Comparison of ENCODE assay signal across 25 cellular contexts in genomic region chr5:496028-496427, GRCh38. TPM values are rescaled to one million over a fixed set of nuclear protein-coding genes. Genes with fewer than 3 reads are reported as not detected.
DNase-seq lines count a peak whose midpoint lies in the region; ATAC-seq, FAIRE-seq and TF ChIP-seq lines count a peak whose summit lies in the region.
"Had no signal": no experiment of that assay in that cellular context is flagged by ENCODE, and none has a peak within 500 bp of the region (broad histone marks: within the 10 kb centered on the region; RNA-seq: fewer than 3 reads in every experiment).

No MANE protein-coding gene starts in this region.

- H4K20me1 ChIP-seq in H1 (replicated peaks in 1 of 2; ENCODE audit: control insufficient read depth in 1 of 2, insufficient read depth in 2 of 2, low read length in 2 of 2) = no peaks in the 10 kb centered on the region

- no peak overlapping the region; the same call in 1 of the 2 replicates for H4K8ac ChIP-seq in H1 (ENCODE audit: extremely low read depth, insufficient read depth, low read length)
- H4K8ac ChIP-seq in mesendoderm (ENCODE audit: low read depth, low read length) = no peak overlapping the region

- H3K9ac ChIP-seq in H1 (replicated peaks in 1 of 4; ENCODE audit: extremely low read depth in 1 of 4, low read depth in 3 of 4, low read length in 3 of 4) = no peak overlapping the region
- H3K9ac ChIP-seq in mesendoderm (ENCODE audit: low read length) = no peak overlapping the region
- H3K9ac ChIP-seq: GM23248, KMS-11 had no signal

- H3K4me1 ChIP-seq in H1 (replicated peaks in 1 of 4; ENCODE audit: control insufficient read depth in 3 of 4, insufficient read depth in 4 of 4, low read length in 3 of 4) = peaks cover 0 to 22% (median 5%) of the 10 kb centered on the region in 4 experiments; a peak in 4 of 7 replicates
- no peaks in the 10 kb centered on the region for H3K4me1 ChIP-seq in mesendoderm (ENCODE audit: control insufficient read depth, low read depth, low read length)
- H3K4me1 ChIP-seq in naive thymus-derived CD4-positive, alpha-beta T cell (ENCODE audit: control insufficient read depth in 2 of 2, insufficient read depth in 2 of 2, low read length in 2 of 2) = no peaks in the 10 kb centered on the region
- H3K4me1 ChIP-seq: SJSA1 had no signal

- H3K4ac ChIP-seq in H1 (replicated peaks; ENCODE audit: insufficient read length, low read depth, low read length) (no peak overlapping the region), mesendoderm (ENCODE audit: low read depth, low read length) (no peak overlapping the region)

- H4K91ac ChIP-seq in H1 (replicated peaks; ENCODE audit: insufficient read length, low read length) = no peak overlapping the region

- no peak overlapping the region for H2AK5ac ChIP-seq in H1 (ENCODE audit: low read depth, low read length)
- H2AK5ac ChIP-seq in mesendoderm (ENCODE audit: low read length) = no peak overlapping the region

- no peak overlapping the region for H2AFZ ChIP-seq in H1 (ENCODE audit: low read length)
- H2AFZ ChIP-seq: GM23248 had no signal

- peaks cover 0 to 27% (median 0%) of the 10 kb centered on the region in 5 donors for H3K27me3 Mint-ChIP-seq in naive thymus-derived CD4-positive, alpha-beta T cell

- H3K56ac ChIP-seq in H1 (replicated peaks; ENCODE audit: insufficient read length, low read depth, low read length) (no peak overlapping the region), mesendoderm (ENCODE audit: low read length) (no peak overlapping the region)

- CTCF ChIA-PET in H1 (lab: Charles Lee; ENCODE audit: partially characterized antibody) = interaction anchor here (0.5 kb wide), 1 partner anchor 15 kb away, joined by 4 read pairs; no protein-coding TSS in a partner anchor
- CTCF ChIA-PET in naive thymus-derived CD4-positive, alpha-beta T cell (lab: Charles Lee) = no interaction called here

- no peak overlapping the region for H3K4me3 Mint-ChIP-seq in naive thymus-derived CD4-positive, alpha-beta T cell
- H3K4me3 Mint-ChIP-seq: IgD-negative memory B cell had no signal

- TF ChIP-seq RAD21 in H1 (IDR thresholded peaks at IDR 0.05 in 1 of 2, conservative IDR thresholded peaks at IDR 0.05 in 1 of 2; ENCODE audit: low read depth in 2 of 2, low read length in 2 of 2) = no peak

- H3K79me2 ChIP-seq in H1 (ENCODE audit: control insufficient read depth in 1 of 2, insufficient read depth in 2 of 2, low read length in 2 of 2) (no peaks in the 10 kb centered on the region), mesendoderm (ENCODE audit: control insufficient read depth, insufficient read depth, low read length) (no peaks in the 10 kb centered on the region)

- ATAC-seq in naive thymus-derived CD4-positive, alpha-beta T cell = no peak
- ATAC-seq: HCT116 had no signal

- H3K27ac ChIP-seq in H1 (ENCODE audit: low read depth, low read length) = no peak overlapping the region
- no peak overlapping the region for H3K27ac ChIP-seq in mesendoderm (ENCODE audit: low read depth, low read length)
- H3K27ac ChIP-seq in naive thymus-derived CD4-positive, alpha-beta T cell (ENCODE audit: low read depth, low read length) = no peak overlapping the region
- H3K27ac ChIP-seq: GM23248, KMS-11, SJSA1 had no signal

- no peak overlapping the region for H3K27ac Mint-ChIP-seq in naive thymus-derived CD4-positive, alpha-beta T cell
- H3K27ac Mint-ChIP-seq: IgD-negative memory B cell had no signal

- no peak overlapping the region for H2BK20ac ChIP-seq in H1 (ENCODE audit: low read length)

- intact Hi-C loops in naive thymus-derived CD4-positive, alpha-beta T cell (cut with micrococcal nuclease) = no loop called here

- no peak overlapping the region; the same call in 1 of the 2 replicates for H3K4me3 ChIP-seq in H7 (ENCODE audit: insufficient read depth, low read depth, low read length)
- H3K4me3 ChIP-seq in H1 (ENCODE audit: extremely low read depth in 1 of 4, insufficient read depth in 2 of 4, low read depth in 3 of 4, low read length in 4 of 4) = peak overlapping the region in 2 of 4 experiments; percentile 2 to 49; a peak in 4 of 8 replicates
- H3K4me3 ChIP-seq in mesendoderm (ENCODE audit: low read length) = no peak overlapping the region
- H3K4me3 ChIP-seq in naive thymus-derived CD4-positive, alpha-beta T cell (ENCODE audit: low read length) = no peak overlapping the region
- H3K4me3 ChIP-seq: GM23248, SJSA1 had no signal

- 60% methylated on average over 19 of the region's 19 CpGs; no CpG with 5 or more reads in 1 of the 2 experiments for WGBS in H1 (ENCODE audit: extremely low coverage in 1 of 2, insufficient coverage in 1 of 2, insufficient read length in 1 of 2, insufficient replicate concordance in 2 of 2, low coverage in 1 of 2, low lambda C conversion rate in 2 of 2, missing lambda C conversion rate in 1 of 2), 2 experiments
- WGBS in mesendoderm (ENCODE audit: extremely low coverage, insufficient coverage, low lambda C conversion rate) = no CpG with 5 or more reads among the region's 19 CpGs

- peaks cover 14% of the 10 kb centered on the region; the same call in 1 of the 2 replicates for H3K27me3 ChIP-seq in H7 (ENCODE audit: control insufficient read depth, insufficient read depth, low read length)
- H3K27me3 ChIP-seq in H1 (replicated peaks in 1 of 4; ENCODE audit: control insufficient read depth in 3 of 4, extremely low read depth in 1 of 4, insufficient read depth in 3 of 4, low read length in 3 of 4) = peaks cover 0 to 32% (median 23%) of the 10 kb centered on the region in 4 experiments; a peak in 6 of 7 replicates
- peaks cover 39% of the 10 kb centered on the region for H3K27me3 ChIP-seq in mesendoderm (ENCODE audit: insufficient read depth, low read length, poor library complexity)
- H3K27me3 ChIP-seq in naive thymus-derived CD4-positive, alpha-beta T cell (ENCODE audit: control insufficient read depth in 2 of 2, insufficient read depth in 2 of 2, low read length in 2 of 2) = no peaks in the 10 kb centered on the region

- no peaks in the 10 kb centered on the region for H3K36me3 Mint-ChIP-seq in naive thymus-derived CD4-positive, alpha-beta T cell
- H3K36me3 Mint-ChIP-seq: IgD-negative memory B cell had no signal

- H3K14ac ChIP-seq in H1 (ENCODE audit: insufficient read length) = no peak overlapping the region

- H4K5ac ChIP-seq in H1 (ENCODE audit: insufficient read length, low read depth, low read length) (no peak overlapping the region), mesendoderm (ENCODE audit: low read length) (no peak overlapping the region)

- H3K4me1 Mint-ChIP-seq in naive thymus-derived CD4-positive, alpha-beta T cell = peaks cover 0 to 1% (median 0%) of the 10 kb centered on the region in 7 donors
- H3K4me1 Mint-ChIP-seq: IgD-negative memory B cell had no signal

- H3K4me2 ChIP-seq in H1 (ENCODE audit: insufficient read depth in 1 of 2, low read depth in 2 of 2, low read length in 2 of 2) (peak overlapping the region; percentile 36 to 52), mesendoderm (ENCODE audit: low read length) (no peak overlapping the region)
- H3K4me2 ChIP-seq: KMS-11 had no signal

- no peak overlapping the region for H2BK120ac ChIP-seq in H1 (replicated peaks; ENCODE audit: low read depth, low read length)
- H2BK120ac ChIP-seq in mesendoderm (ENCODE audit: low read depth, low read length) = no peak overlapping the region

- H2BK12ac ChIP-seq in H1 (ENCODE audit: low read depth, low read length) = no peak overlapping the region

- peak; percentile 85 for DNase-seq in H7
- DNase-seq in H1 (ENCODE audit: low read depth in 1 of 2, low spot score in 2 of 2) = no peak
- DNase-seq in mesendoderm = no peak
- no peak for DNase-seq in urothelium cell line (ENCODE audit: low spot score)
- DNase-seq in GF-D8 (lab: John Stamatoyannopoulos, UW) = no peak
- DNase-seq in hippocampal formation (lab: John Stamatoyannopoulos, UW) = no peak
- no peak for DNase-seq in naive thymus-derived CD4-positive, alpha-beta T cell
- DNase-seq: Calu3, DMS79 treated with DMSO at 0.1 percent for 48 hours, GM23248, MM.1S, NCI-H1048, NCI-H1417 treated with DMSO at 0.1 percent for 48 hours, NCI-H1694 treated with DMSO at 0.1 percent for 48 hours, NCI-H2081, NCI-H2227 treated with DMSO at 0.1 percent for 48 hours, NCI-H526 treated with DMSO at 0.1 percent for 48 hours, Right ventricle myocardium superior, RPMI8226 had no signal

- POLR2A ChIA-PET in H1 (lab: Charles Lee; ENCODE audit: partially characterized antibody) = interaction anchor here (0.6 to 1.5 kb wide), 3 partner anchors 24 to 174 kb away, joined by 3 read pairs; no protein-coding TSS in a partner anchor
- POLR2A ChIA-PET in naive thymus-derived CD4-positive, alpha-beta T cell (lab: Charles Lee) = no interaction called here

- no peak for TF ChIP-seq CTCF in H1 (IDR thresholded peaks at IDR 0.05; ENCODE audit: control extremely low read depth in 1 of 3, insufficient read depth in 1 of 3, low read depth in 1 of 3, low read length in 3 of 3)

- no peaks in the 10 kb centered on the region for H3K9me3 Mint-ChIP-seq in naive thymus-derived CD4-positive, alpha-beta T cell
- H3K9me3 Mint-ChIP-seq: IgD-negative memory B cell had no signal

- H3K23ac ChIP-seq in H1 (ENCODE audit: insufficient read length) (no peak overlapping the region), mesendoderm (ENCODE audit: low read length) (peak overlapping the region; percentile 57)

- H3K36me3 ChIP-seq in H7 (replicated peaks; ENCODE audit: control insufficient read depth, insufficient read depth, low read length) (no peaks in the 10 kb centered on the region), H1 (ENCODE audit: control insufficient read depth in 2 of 4, insufficient read depth in 4 of 4, low read length in 3 of 4) (no peaks in the 10 kb centered on the region), mesendoderm (ENCODE audit: control insufficient read depth, insufficient read depth, low read length) (no peaks in the 10 kb centered on the region)
- H3K36me3 ChIP-seq in naive thymus-derived CD4-positive, alpha-beta T cell (ENCODE audit: control insufficient read depth in 2 of 3, insufficient read depth in 3 of 3, low read length in 3 of 3) = no peaks in the 10 kb centered on the region
- H3K36me3 ChIP-seq: SJSA1 had no signal

- no peak overlapping the region for H2BK15ac ChIP-seq in H1 (ENCODE audit: low read length)
- H2BK15ac ChIP-seq in mesendoderm (replicated peaks; ENCODE audit: low read depth) = no peak overlapping the region

- H3K18ac ChIP-seq in H1 (ENCODE audit: extremely low read depth, low read length) (no peak overlapping the region), mesendoderm (ENCODE audit: low read length) (no peak overlapping the region)

- FAIRE-seq in H1 (lab: Jason Lieb, UNC) (no peak), urothelium cell line (lab: Jason Lieb, UNC) (peak; percentile 35)
- FAIRE-seq: GM19239, HTR-8/SVneo had no signal

- H3K9me3 ChIP-seq in H1 (ENCODE audit: insufficient read depth in 2 of 2, low read depth in 1 of 2, low read length in 1 of 2) = no peaks in the 10 kb centered on the region
- no peaks in the 10 kb centered on the region for H3K9me3 ChIP-seq in naive thymus-derived CD4-positive, alpha-beta T cell (ENCODE audit: control insufficient read depth in 2 of 3, low read length in 3 of 3)
- H3K9me3 ChIP-seq: SJSA1 had no signal

- H2BK5ac ChIP-seq in H1 (ENCODE audit: low read depth, low read length) (no peak overlapping the region), mesendoderm (ENCODE audit: low read length) (no peak overlapping the region)

- H3K23me2 ChIP-seq in H1 (ENCODE audit: low read depth, low read length) = 0 out of 2 replicates have a peak, but pooled peaks cover 1% of the 10 kb centered on the region

- H3K79me1 ChIP-seq in H1 (ENCODE audit: low read depth, low read length) (no peaks in the 10 kb centered on the region), mesendoderm (ENCODE audit: low read length) (no peaks in the 10 kb centered on the region)

- TF ChIP-seq EP300 in H1 (IDR thresholded peaks at IDR 0.05; ENCODE audit: borderline replicate concordance in 1 of 2, low read depth in 2 of 2, low read length in 2 of 2) = no peak

- TF ChIP-seq POLR2A in H1 (IDR thresholded peaks at IDR 0.05; ENCODE audit: control extremely low read depth in 1 of 2, low read depth in 2 of 2, low read length in 2 of 2) = no peak

RNA-seq across cellular contexts. Expression of gene SLC9A3, which starts 28.2 kb away (rescaled TPM):
- total RNA-seq in H7 (2014; rRNA removed; shearing (Covaris generic)) = 1.8 and 3.3 TPM in 2 replicates
- 0.95 and 1.1 TPM in 2 replicates for total RNA-seq in H1 (2021; fragmentation: NEBNext Ultra II Directional; extraction: Animal tissue kit (Norgen Biotek cat#: 25700))
- polyA plus RNA-seq in H1 (2011; rRNA removed) = 1.0 and 1.3 TPM in 2 replicates
- polyA plus RNA-seq in H1 (2011; cell fraction: cytosol; rRNA removed) = 1.4 TPM
- polyA plus RNA-seq in H1 (2011; cell fraction: nucleus; rRNA removed) = 1.9 TPM
- polyA plus RNA-seq in H1 (2012, experiment 1 of 2) = 1.1 to 1.3 TPM (median 1.2 TPM) in 4 replicates
- 1.6 TPM for polyA plus RNA-seq in H1 (2012, experiment 2 of 2)
- 1.5 TPM for polyA plus RNA-seq in H1 (2013, experiment 1 of 2)
- polyA plus RNA-seq in H1 (2013, experiment 2 of 2) = 1.2 TPM
- polyA minus RNA-seq in H1 (2011; rRNA and poly(A)+ RNA removed) = 0.46 and 0.47 TPM in 2 replicates
- 0.95 TPM for polyA minus RNA-seq in H1 (2011; cell fraction: cytosol; rRNA and poly(A)+ RNA removed)
- polyA minus RNA-seq in H1 (2011; cell fraction: nucleus; rRNA and poly(A)+ RNA removed) = 1.4 TPM
- 1.1 TPM for polyA plus RNA-seq in mesendoderm (2013, experiment 1 of 2)
- 1.1 TPM for polyA plus RNA-seq in mesendoderm (2013, experiment 2 of 2)
- total RNA-seq in naive thymus-derived CD4-positive, alpha-beta T cell = 1 to 10 TPM; 1.5 to 3.4 (median 2.4) TPM
- polyA plus RNA-seq in naive thymus-derived CD4-positive, alpha-beta T cell = 1 to 10 TPM; 3.4 to 5.5 TPM

RNA-seq across cellular contexts. Expression of gene EXOC3, which starts 53.1 kb away (rescaled TPM):
- total RNA-seq in H7 (2014; rRNA removed; shearing (Covaris generic)) = 20.5 and 24.1 TPM in 2 replicates
- 27.5 and 30.0 TPM in 2 replicates for total RNA-seq in H1 (2021; fragmentation: NEBNext Ultra II Directional; extraction: Animal tissue kit (Norgen Biotek cat#: 25700))
- polyA plus RNA-seq in H1 (2011; rRNA removed) = 14.4 and 19.5 TPM in 2 replicates
- 17.3 TPM for polyA plus RNA-seq in H1 (2011; cell fraction: cytosol; rRNA removed)
- 38.7 TPM for polyA plus RNA-seq in H1 (2011; cell fraction: nucleus; rRNA removed)
- polyA plus RNA-seq in H1 (2012, experiment 1 of 2) = 24.9 to 34.9 TPM (median 31.8 TPM) in 4 replicates
- 19.3 TPM for polyA plus RNA-seq in H1 (2012, experiment 2 of 2)
- polyA plus RNA-seq in H1 (2013, experiment 1 of 2) = 16.3 TPM
- polyA plus RNA-seq in H1 (2013, experiment 2 of 2) = 14.9 TPM
- polyA minus RNA-seq in H1 (2011; rRNA and poly(A)+ RNA removed) = 16.7 and 19.2 TPM in 2 replicates
- polyA minus RNA-seq in H1 (2011; cell fraction: cytosol; rRNA and poly(A)+ RNA removed) = 12.9 TPM
- polyA minus RNA-seq in H1 (2011; cell fraction: nucleus; rRNA and poly(A)+ RNA removed) = 14.7 TPM
- 16.9 TPM for polyA plus RNA-seq in mesendoderm (2013, experiment 1 of 2)
- 16.9 TPM for polyA plus RNA-seq in mesendoderm (2013, experiment 2 of 2)
- 100 to 1,000 TPM in 1 of 5 experiments, 10 to 100 TPM in 4; 79.1 to 105 (median 89.8) TPM for total RNA-seq in naive thymus-derived CD4-positive, alpha-beta T cell
- 10 to 100 TPM; 44.3 to 47.5 TPM for polyA plus RNA-seq in naive thymus-derived CD4-positive, alpha-beta T cell
